Comparison of ENCODE assay signal across 1 cellular context in genomic region chr3:42492508-42493080, GRCh38.
A peak's percentile ranks its signal among the peaks of the same experiment; 100 is the strongest.
TF ChIP-seq lines count a peak whose summit lies in the region.

No MANE protein-coding gene starts in this region.

TF ChIP-seq in GM12878, 131 proteins besides CTCF, POLR2A, EP300 and RAD21:
- no peak for TF ChIP-seq ZNF622 (IDR thresholded peaks at IDR 0.05)
- no peak for TF ChIP-seq IRF5 (IDR thresholded peaks at IDR 0.05; ENCODE audit: borderline replicate concordance)
- no peak for TF ChIP-seq ESRRA (IDR thresholded peaks at IDR 0.05; ENCODE audit: low read length)
- no peak for TF ChIP-seq CHD2 (IDR thresholded peaks at IDR 0.05; ENCODE audit: borderline replicate concordance, low read depth, low read length)
- no peak for TF ChIP-seq BRCA1 (IDR thresholded peaks at IDR 0.05; ENCODE audit: low read depth, low read length)
- TF ChIP-seq NR2C1 (IDR thresholded peaks at IDR 0.05): no peak
- TF ChIP-seq, protein P1, sequence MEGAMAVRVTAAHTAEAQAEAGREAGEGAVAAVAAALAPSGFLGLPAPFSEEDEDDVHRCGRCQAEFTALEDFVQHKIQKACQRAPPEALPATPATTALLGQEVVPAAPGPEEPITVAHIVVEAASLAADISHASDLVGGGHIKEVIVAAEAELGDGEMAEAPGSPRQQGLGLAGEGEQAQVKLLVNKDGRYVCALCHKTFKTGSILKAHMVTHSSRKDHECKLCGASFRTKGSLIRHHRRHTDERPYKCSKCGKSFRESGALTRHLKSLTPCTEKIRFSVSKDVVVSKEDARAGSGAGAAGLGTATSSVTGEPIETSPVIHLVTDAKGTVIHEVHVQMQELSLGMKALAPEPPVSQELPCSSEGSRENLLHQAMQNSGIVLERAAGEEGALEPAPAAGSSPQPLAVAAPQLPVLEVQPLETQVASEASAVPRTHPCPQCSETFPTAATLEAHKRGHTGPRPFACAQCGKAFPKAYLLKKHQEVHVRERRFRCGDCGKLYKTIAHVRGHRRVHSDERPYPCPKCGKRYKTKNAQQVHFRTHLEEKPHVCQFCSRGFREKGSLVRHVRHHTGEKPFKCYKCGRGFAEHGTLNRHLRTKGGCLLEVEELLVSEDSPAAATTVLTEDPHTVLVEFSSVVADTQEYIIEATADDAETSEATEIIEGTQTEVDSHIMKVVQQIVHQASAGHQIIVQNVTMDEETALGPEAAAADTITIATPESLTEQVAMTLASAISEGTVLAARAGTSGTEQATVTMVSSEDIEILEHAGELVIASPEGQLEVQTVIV (IDR thresholded peaks at IDR 0.05; ENCODE audit: borderline replicate concordance, partially characterized antibody): no peak
- TF ChIP-seq RELA (IDR thresholded peaks at IDR 0.05; ENCODE audit: borderline replicate concordance, partially characterized antibody): no peak
- no peak for TF ChIP-seq MYC (IDR thresholded peaks at IDR 0.05; ENCODE audit: insufficient read depth, insufficient read length, insufficient replicate concordance, low read length, severe bottlenecking)
- no peak for TF ChIP-seq CEBPZ (IDR thresholded peaks at IDR 0.05; ENCODE audit: low read depth, low read length)
- peak; percentile 52; the same call in 1 of the 2 replicates for TF ChIP-seq IKZF1 (conservative IDR thresholded peaks at IDR 0.05)
- TF ChIP-seq TARDBP (IDR thresholded peaks at IDR 0.05; ENCODE audit: borderline replicate concordance): no peak
- TF ChIP-seq MTA2 (IDR thresholded peaks at IDR 0.05; ENCODE audit: low read depth): no peak
- TF ChIP-seq IKZF2 (IDR thresholded peaks at IDR 0.05): peak; percentile 42 to 46
- TF ChIP-seq, protein P2, sequence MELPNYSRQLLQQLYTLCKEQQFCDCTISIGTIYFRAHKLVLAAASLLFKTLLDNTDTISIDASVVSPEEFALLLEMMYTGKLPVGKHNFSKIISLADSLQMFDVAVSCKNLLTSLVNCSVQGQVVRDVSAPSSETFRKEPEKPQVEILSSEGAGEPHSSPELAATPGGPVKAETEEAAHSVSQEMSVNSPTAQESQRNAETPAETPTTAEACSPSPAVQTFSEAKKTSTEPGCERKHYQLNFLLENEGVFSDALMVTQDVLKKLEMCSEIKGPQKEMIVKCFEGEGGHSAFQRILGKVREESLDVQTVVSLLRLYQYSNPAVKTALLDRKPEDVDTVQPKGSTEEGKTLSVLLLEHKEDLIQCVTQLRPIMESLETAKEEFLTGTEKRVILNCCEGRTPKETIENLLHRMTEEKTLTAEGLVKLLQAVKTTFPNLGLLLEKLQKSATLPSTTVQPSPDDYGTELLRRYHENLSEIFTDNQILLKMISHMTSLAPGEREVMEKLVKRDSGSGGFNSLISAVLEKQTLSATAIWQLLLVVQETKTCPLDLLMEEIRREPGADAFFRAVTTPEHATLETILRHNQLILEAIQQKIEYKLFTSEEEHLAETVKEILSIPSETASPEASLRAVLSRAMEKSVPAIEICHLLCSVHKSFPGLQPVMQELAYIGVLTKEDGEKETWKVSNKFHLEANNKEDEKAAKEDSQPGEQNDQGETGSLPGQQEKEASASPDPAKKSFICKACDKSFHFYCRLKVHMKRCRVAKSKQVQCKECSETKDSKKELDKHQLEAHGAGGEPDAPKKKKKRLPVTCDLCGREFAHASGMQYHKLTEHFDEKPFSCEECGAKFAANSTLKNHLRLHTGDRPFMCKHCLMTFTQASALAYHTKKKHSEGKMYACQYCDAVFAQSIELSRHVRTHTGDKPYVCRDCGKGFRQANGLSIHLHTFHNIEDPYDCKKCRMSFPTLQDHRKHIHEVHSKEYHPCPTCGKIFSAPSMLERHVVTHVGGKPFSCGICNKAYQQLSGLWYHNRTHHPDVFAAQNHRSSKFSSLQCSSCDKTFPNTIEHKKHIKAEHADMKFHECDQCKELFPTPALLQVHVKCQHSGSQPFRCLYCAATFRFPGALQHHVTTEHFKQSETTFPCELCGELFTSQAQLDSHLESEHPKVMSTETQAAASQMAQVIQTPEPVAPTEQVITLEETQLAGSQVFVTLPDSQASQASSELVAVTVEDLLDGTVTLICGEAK (IDR thresholded peaks at IDR 0.05; ENCODE audit: borderline replicate concordance): no peak
- peak; percentile 88 for TF ChIP-seq EED (IDR thresholded peaks at IDR 0.05; ENCODE audit: low read depth)
- TF ChIP-seq SPI1 (IDR thresholded peaks at IDR 0.05; ENCODE audit: borderline replicate concordance, insufficient read depth, low read depth, low read length): peak; percentile 96
- no peak for TF ChIP-seq ETV6 (conservative IDR thresholded peaks at IDR 0.05 in 1 of 2, IDR thresholded peaks at IDR 0.05 in 1 of 2; ENCODE audit: borderline replicate concordance in 1 of 2, low read depth in 1 of 2)
- TF ChIP-seq, protein P3, sequence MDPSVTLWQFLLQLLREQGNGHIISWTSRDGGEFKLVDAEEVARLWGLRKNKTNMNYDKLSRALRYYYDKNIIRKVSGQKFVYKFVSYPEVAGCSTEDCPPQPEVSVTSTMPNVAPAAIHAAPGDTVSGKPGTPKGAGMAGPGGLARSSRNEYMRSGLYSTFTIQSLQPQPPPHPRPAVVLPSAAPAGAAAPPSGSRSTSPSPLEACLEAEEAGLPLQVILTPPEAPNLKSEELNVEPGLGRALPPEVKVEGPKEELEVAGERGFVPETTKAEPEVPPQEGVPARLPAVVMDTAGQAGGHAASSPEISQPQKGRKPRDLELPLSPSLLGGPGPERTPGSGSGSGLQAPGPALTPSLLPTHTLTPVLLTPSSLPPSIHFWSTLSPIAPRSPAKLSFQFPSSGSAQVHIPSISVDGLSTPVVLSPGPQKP (IDR thresholded peaks at IDR 0.05; ENCODE audit: low read depth, low read length): no peak
- TF ChIP-seq ZBTB11 (CRISPR knock-in tag; IDR thresholded peaks at IDR 0.05): no peak
- no peak for TF ChIP-seq EGR1 (IDR thresholded peaks at IDR 0.05; ENCODE audit: borderline replicate concordance in 1 of 2, low read depth in 2 of 2, low read length in 2 of 2)
- no peak for TF ChIP-seq CBX5 (IDR thresholded peaks at IDR 0.05; ENCODE audit: low read depth)
- no peak for TF ChIP-seq POLR2AphosphoS5 (IDR thresholded peaks at IDR 0.05; ENCODE audit: low read length)
- TF ChIP-seq EZH2 (IDR thresholded peaks at IDR 0.05; ENCODE audit: borderline replicate concordance, control insufficient read depth, low read depth, low read length): no peak
- no peak for TF ChIP-seq ZNF217 (IDR thresholded peaks at IDR 0.05)
- TF ChIP-seq PML (IDR thresholded peaks at IDR 0.05; ENCODE audit: low read length): no peak
- no peak for TF ChIP-seq HDAC6 (IDR thresholded peaks at IDR 0.05; ENCODE audit: unreplicated experiment)
- TF ChIP-seq RB1 (IDR thresholded peaks at IDR 0.05; ENCODE audit: borderline replicate concordance): no peak
- TF ChIP-seq KDM1A (IDR thresholded peaks at IDR 0.05; ENCODE audit: borderline replicate concordance): no peak
